14 cellular contexts compared by ENCODE assay signal in the genomic region with DNA sequence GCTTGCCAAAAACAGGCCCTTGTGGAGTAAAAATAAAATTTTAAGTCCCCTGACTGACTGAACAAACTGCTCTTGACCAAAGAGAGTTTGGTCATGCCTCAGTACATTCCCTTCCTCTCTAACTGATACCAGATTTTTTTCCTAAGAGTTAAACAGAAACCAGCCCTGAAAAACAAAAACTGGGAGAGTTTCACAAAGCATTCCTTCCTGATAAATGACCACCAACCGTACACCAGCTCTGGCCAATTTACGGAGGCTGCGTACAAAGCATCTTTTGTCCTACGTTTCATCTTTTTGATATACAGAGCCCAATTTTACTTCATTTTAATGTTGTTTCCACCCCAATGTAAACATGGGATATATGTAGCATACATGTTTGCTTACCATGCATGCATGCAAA.
DNase-seq lines count a peak whose midpoint lies in the region; FAIRE-seq and TF ChIP-seq lines count a peak whose summit lies in the region.
"Had no signal": no experiment of that assay in that cellular context is flagged by ENCODE, and none has a peak within 500 bp of the region (broad histone marks: within the 10 kb centered on the region; RNA-seq: fewer than 3 reads in every experiment).

No MANE protein-coding gene starts in this region.

- H3K36me3 Mint-ChIP-seq in nephron (ENCODE audit: low read depth) = no peaks in the 10 kb centered on the region
- H3K36me3 Mint-ChIP-seq: CD8-positive, alpha-beta T cell had no signal

- no peak for TF ChIP-seq CTCF in nephron (IDR thresholded peaks at IDR 0.05; ENCODE audit: unreplicated experiment in 3 of 3)

- no peak for FAIRE-seq in H54 (lab: Jason Lieb, UNC)
- FAIRE-seq: GM12878, H1 had no signal

- DNase-seq in NCI-H526 (lab: John Stamatoyannopoulos, UW) = peak; percentile 70 to 75
- peak; percentile 27 for DNase-seq in kidney tubule cell (ENCODE audit: low spot score)
- DNase-seq in Kasumi-1 (lab: John Stamatoyannopoulos, UW) = no peak
- DNase-seq in H54 (ENCODE audit: insufficient read length, low spot score) = no peak
- DNase-seq in stimulated activated CD4-positive, alpha-beta T cell treated with anti-CD3 and anti-CD28 coated beads, Interleukin-1b, Interleukin-23, amount 100 ng/mL, for 48 hours = no peak
- DNase-seq in stimulated activated CD4-positive, alpha-beta T cell treated with anti-CD3 and anti-CD28 coated beads, Interleukin-2, amount 100 ng/mL, for 48 hours = no peak
- DNase-seq: 8988T; Calu3; CD8-positive, alpha-beta T cell; DMS79 treated with DMSO at 0.1 percent for 48 hours; GF-D8 had no signal

- peak overlapping the region; percentile 48 to 84 (median 81) for H3K27ac Mint-ChIP-seq in nephron
- H3K27ac Mint-ChIP-seq: CD8-positive, alpha-beta T cell had no signal

- peaks cover 4% of the 10 kb centered on the region for H3K9me3 Mint-ChIP-seq in nephron

- no peaks in the 10 kb centered on the region for H3K4me1 Mint-ChIP-seq in nephron

- no peak overlapping the region for H3K4me3 Mint-ChIP-seq in nephron
- H3K4me3 Mint-ChIP-seq: CD8-positive, alpha-beta T cell had no signal

- H3K27me3 Mint-ChIP-seq in nephron (ENCODE audit: low read depth) = no peaks in the 10 kb centered on the region

- no peak for TF ChIP-seq POLR2A in H54 (IDR thresholded peaks at IDR 0.05; ENCODE audit: low read depth, low read length)

Comparison
In these comparisons a context has a peak if more than half of its experiments do, and no peak if none do; other contexts are left out.
1. DNase-seq: peak in NCI-H526 (2 of 2) and kidney tubule cell (single experiment); none in Kasumi-1 (0 of 2), H54 (single experiment), stimulated activated CD4-positive, alpha-beta T cell treated with anti-CD3 and anti-CD28 coated beads, Interleukin-1b, Interleukin-23, amount 100 ng/mL, for 48 hours (single experiment) and stimulated activated CD4-positive, alpha-beta T cell treated with anti-CD3 and anti-CD28 coated beads, Interleukin-2, amount 100 ng/mL, for 48 hours (0 of 2).